In the genomic region with DNA sequence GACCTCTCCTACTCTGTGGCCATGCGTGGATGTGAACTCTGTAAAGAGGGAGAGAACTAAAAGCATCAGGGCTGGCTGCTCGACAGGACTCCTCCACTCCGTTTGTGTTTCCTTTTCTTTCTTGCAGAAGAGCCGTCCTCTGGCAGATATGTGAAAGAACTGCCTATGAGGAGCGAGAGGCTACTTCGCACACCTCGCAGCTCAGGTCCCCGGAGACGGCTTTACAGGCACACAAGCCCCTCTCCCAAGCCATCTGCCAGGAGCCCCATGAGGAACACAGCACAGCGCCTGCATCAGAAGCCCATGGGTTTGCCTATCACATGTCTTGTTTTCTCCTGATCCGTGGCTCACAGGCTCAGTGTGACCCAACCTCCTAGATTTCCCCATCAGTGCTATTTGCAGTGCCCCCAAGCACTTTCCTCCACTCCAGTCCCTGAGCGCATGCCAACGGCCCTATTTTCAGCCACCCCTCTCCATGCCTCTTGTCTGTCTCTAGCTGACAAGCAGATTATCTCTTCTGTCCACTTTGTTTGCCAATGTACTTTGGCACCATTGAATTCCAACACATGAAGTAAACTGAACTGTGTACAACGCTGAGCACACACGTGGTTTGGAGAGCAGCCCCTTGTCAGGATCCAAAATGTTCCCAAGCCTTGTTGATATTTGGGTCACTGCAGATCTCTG, we compare ENCODE assay signal across 9 cellular contexts.
A peak's percentile ranks its signal among the peaks of the same experiment; 100 is the strongest.
DNase-seq lines count a peak whose midpoint lies in the region; TF ChIP-seq lines count a peak whose summit lies in the region.
"Had no signal": no experiment of that assay in that cellular context is flagged by ENCODE, and none has a peak within 500 bp of the region (broad histone marks: within the 10 kb centered on the region; RNA-seq: fewer than 3 reads in every experiment).

No MANE protein-coding gene starts in this region.

- TF ChIP-seq EP300 in transverse colon (IDR thresholded peaks at IDR 0.05; ENCODE audit: low read depth): no peak

- intact Hi-C loops in transverse colon (cut with DNase I; ENCODE audit: low total_unique reads): loop anchor here (10.0 kb wide), 1 partner anchor 877 kb away; the partner anchor contains the start of gene KLF6

- no peaks in the 10 kb centered on the region for H3K9me3 ChIP-seq in Peyer's patch
- no peaks in the 10 kb centered on the region for H3K9me3 ChIP-seq in mucosa of stomach (ENCODE audit: control insufficient read depth, low read length)
- no peaks in the 10 kb centered on the region for H3K9me3 ChIP-seq in transverse colon
- no peaks in the 10 kb centered on the region for H3K9me3 ChIP-seq in effector memory CD4-positive, alpha-beta T cell (ENCODE audit: control insufficient read depth, low read length)

- WGBS in transverse colon (ENCODE audit: low coverage in 1 of 2), 2 donors: 39 to 71% methylated on average over 6 to 15 of the region's 15 CpGs

- H3K27me3 ChIP-seq in Peyer's patch (no peaks in the 10 kb centered on the region), mucosa of stomach (ENCODE audit: control insufficient read depth, insufficient read depth, low read length) (no peaks in the 10 kb centered on the region), transverse colon (no peaks in the 10 kb centered on the region)
- no peaks in the 10 kb centered on the region for H3K27me3 ChIP-seq in effector memory CD4-positive, alpha-beta T cell (replicated peaks; ENCODE audit: control insufficient read depth, insufficient read depth, low read length, poor library complexity, severe bottlenecking)

- H3K4me3 ChIP-seq in Peyer's patch: no peak overlapping the region
- H3K4me3 ChIP-seq in mucosa of stomach (ENCODE audit: low read length): peak overlapping the region; percentile 6
- H3K4me3 ChIP-seq in transverse colon: no peak overlapping the region
- H3K4me3 ChIP-seq in effector memory CD4-positive, alpha-beta T cell (ENCODE audit: insufficient read depth, low read depth, low read length, poor library complexity, severe bottlenecking): no peak overlapping the region

- peaks cover 0 to 33% (median 3%) of the 10 kb centered on the region in 4 donors for H3K4me1 ChIP-seq in Peyer's patch
- H3K4me1 ChIP-seq in mucosa of stomach (ENCODE audit: control insufficient read depth, insufficient read depth, low read length): peaks cover 62% of the 10 kb centered on the region
- H3K4me1 ChIP-seq in transverse colon: peaks cover 25 to 46% (median 33%) of the 10 kb centered on the region in 4 donors
- no peaks in the 10 kb centered on the region for H3K4me1 ChIP-seq in effector memory CD4-positive, alpha-beta T cell (ENCODE audit: control insufficient read depth, insufficient read depth, low read length, poor library complexity, severe bottlenecking)

- H3K36me3 ChIP-seq in Peyer's patch (no peaks in the 10 kb centered on the region), mucosa of stomach (ENCODE audit: control insufficient read depth, insufficient read depth, low read length) (no peaks in the 10 kb centered on the region), transverse colon (no peaks in the 10 kb centered on the region)
- H3K36me3 ChIP-seq in effector memory CD4-positive, alpha-beta T cell (ENCODE audit: control insufficient read depth, insufficient read depth, low read length): no peaks in the 10 kb centered on the region

- no peak for TF ChIP-seq POLR2A in Peyer's patch (IDR thresholded peaks at IDR 0.05)
- no peak for TF ChIP-seq POLR2A in transverse colon (IDR thresholded peaks at IDR 0.05)

- TF ChIP-seq CTCF in Peyer's patch (IDR thresholded peaks at IDR 0.05) (peak in 1 of 6 experiments; percentile 17), transverse colon (IDR thresholded peaks at IDR 0.05) (no peak)

- DNase-seq in Peyer's patch (peak in 2 of 3 donors; percentile 57 to 59), fibroblast of gingiva (ENCODE audit: low read depth) (peak; percentile 66), transverse colon (peak; percentile 29)
- DNase-seq in activated CD4-positive, alpha-beta T cell treated with anti-CD3 and anti-CD28 coated beads for 4 hours: no peak
- DNase-seq in effector memory CD4-positive, alpha-beta T cell: no peak
- no peak for DNase-seq in central memory CD4-positive, alpha-beta T cell
- DNase-seq: hippocampal formation, NCI-H510A treated with DMSO at 0.1 percent for 48 hours had no signal

- H3K27ac ChIP-seq in Peyer's patch: peak overlapping the region in 2 of 4 donors; percentile 87
- peak overlapping the region; percentile 89 to 90 (median 90) for H3K27ac ChIP-seq in transverse colon
- no peak overlapping the region for H3K27ac ChIP-seq in effector memory CD4-positive, alpha-beta T cell (ENCODE audit: insufficient read depth, low read length, poor library complexity, severe bottlenecking)

- H3K9ac ChIP-seq in mucosa of stomach (ENCODE audit: low read length): peak overlapping the region; percentile 62

- in situ Hi-C loops in transverse colon (cut with MboI; ENCODE audit: low pct_ligation_motif_present in 1 of 4, low pct_unique_long_range_greater_than_20kb in 1 of 4, low sequenced_read_pairs in 3 of 4): loop anchor here (25.0 kb wide), 3 partner anchors 599 to 1424 kb away; partner anchors contain the start of gene KLF6 (in 1 of the 4)

Comparison
In these comparisons a context has a peak if more than half of its experiments do, and no peak if none do; other contexts are left out.
1. DNase-seq: peak in Peyer's patch (2 of 3), fibroblast of gingiva (single experiment) and transverse colon (single experiment); none in activated CD4-positive, alpha-beta T cell treated with anti-CD3 and anti-CD28 coated beads for 4 hours (0 of 2), effector memory CD4-positive, alpha-beta T cell (0 of 3) and central memory CD4-positive, alpha-beta T cell (single experiment).